ENCODE assay signal across 29 cellular contexts in the genomic region with DNA sequence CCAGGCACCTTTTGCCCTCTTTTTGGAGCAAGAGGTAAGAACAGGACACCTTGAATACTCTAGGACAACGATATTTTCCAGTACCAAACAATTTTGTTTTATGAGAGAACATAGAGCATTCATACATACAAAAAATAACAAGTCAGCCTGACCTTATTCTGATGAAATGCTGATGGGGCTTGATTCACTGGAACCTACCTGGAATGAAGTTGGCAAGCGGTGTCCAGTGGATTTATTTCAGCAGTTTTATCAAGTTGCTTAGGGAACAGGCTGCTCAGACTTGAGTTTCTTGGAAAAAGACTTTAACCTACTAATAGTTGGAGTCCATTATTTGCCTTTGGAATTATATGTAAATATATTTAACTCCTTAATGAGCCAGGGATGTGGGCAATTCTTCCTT.
"Had no signal": no experiment of that assay in that cellular context is flagged by ENCODE, and none has a peak within 500 bp of the region (broad histone marks: within the 10 kb centered on the region; RNA-seq: fewer than 3 reads in every experiment).

No MANE protein-coding gene starts in this region.

- H3K27ac ChIP-seq: left ventricle myocardium inferior, neural progenitor cell, neutrophil, ovary, transverse colon, upper lobe of left lung, vagina had no signal

- H3K9me3 ChIP-seq: left ventricle myocardium inferior, neutrophil, ovary, transverse colon, upper lobe of left lung, vagina had no signal

- H2AFZ ChIP-seq: neural progenitor cell had no signal

- H3K4me3 ChIP-seq: left ventricle myocardium inferior, lung, neural progenitor cell, ovary, smooth muscle cell, transverse colon, upper lobe of left lung, vagina had no signal

- FAIRE-seq: islet of Langerhans, kidney had no signal

- ATAC-seq: left colon; natural killer cell; right cardiac atrium; stimulated activated memory B cell treated with anti-CD40 and anti-IgM and Interleukin-4, amounts not matched to agents 10 μg/mL and 1 μg/mL and 100 μg/mL, for 72 hours; stimulated activated naive CD8-positive, alpha-beta T cell treated with anti-CD3 and anti-CD28 coated beads, Interleukin-15, amount 100 ng/mL, for 72 hours had no signal

- H3K4me1 ChIP-seq: neural progenitor cell, vagina had no signal

- H3K4me2 ChIP-seq: neural progenitor cell, smooth muscle cell had no signal

- H3K9ac ChIP-seq: neural progenitor cell had no signal

- H3K36me3 ChIP-seq: left ventricle myocardium inferior, neural progenitor cell, neutrophil, ovary, transverse colon, upper lobe of left lung, vagina had no signal

- DNase-seq: hypothalamus; immature natural killer cell; kidney; left colon; left ventricle myocardium inferior; mesendoderm; naive B cell; natural killer cell; nephron progenitor cell; occipital lobe; ovary; retina; right cardiac atrium; stimulated activated CD4-positive, alpha-beta T cell treated with anti-CD3 and anti-CD28 coated beads, Interleukin-1b, Interleukin-23, amount 100 ng/mL, for 48 hours; stimulated activated CD4-positive, alpha-beta T cell treated with anti-CD3 and anti-CD28 coated beads, Interleukin-2, amount 100 ng/mL, for 48 hours; stimulated activated CD4-positive, alpha-beta T cell treated with anti-CD3 and anti-CD28 coated beads, Interleukin-4, amount 100 ng/mL, for 4 hours; stimulated activated CD8-positive, alpha-beta memory T cell treated with anti-CD3 and anti-CD28 coated beads, Interleukin-4, amount 100 ng/mL, for 48 hours; stimulated activated naive CD4-positive, alpha-beta T cell treated with Interleukin-2 at 50 U/mL for 16 hours; stimulated activated naive CD8-positive, alpha-beta T cell treated with anti-CD3 and anti-CD28 coated beads, Interleukin-15, amount 100 ng/mL, for 72 hours; substantia nigra; transverse colon; upper lobe of left lung had no signal

- H3K27me3 ChIP-seq: neural progenitor cell, ovary, transverse colon, upper lobe of left lung, vagina had no signal
